ENCODE assay signal across 33 cellular contexts in the genomic region with DNA sequence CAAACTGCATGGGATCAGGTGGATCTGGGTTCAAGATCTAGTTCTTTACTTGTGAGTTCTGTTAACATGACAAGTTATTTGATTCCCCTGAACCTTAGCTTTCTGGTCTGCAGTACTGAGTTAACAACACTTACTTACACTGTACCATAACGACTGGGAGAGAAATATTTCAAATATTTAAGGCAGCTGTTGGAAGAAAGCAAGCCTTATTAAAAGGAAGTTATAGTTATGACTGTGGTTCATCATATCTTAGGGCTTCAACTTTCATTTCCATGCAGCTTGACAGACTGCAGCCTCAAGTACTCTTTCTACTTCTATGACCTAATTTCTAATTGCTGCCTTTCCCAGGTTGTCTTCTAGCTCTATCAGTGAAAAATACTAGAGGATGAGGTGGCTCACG. TPM values are rescaled to one million over a fixed set of nuclear protein-coding genes. Genes with fewer than 3 reads are reported as not detected.
A peak's percentile ranks its signal among the peaks of the same experiment; 100 is the strongest.
DNase-seq lines count a peak whose midpoint lies in the region; ATAC-seq and TF ChIP-seq lines count a peak whose summit lies in the region.
"Had no signal": no experiment of that assay in that cellular context is flagged by ENCODE, and none has a peak within 500 bp of the region (broad histone marks: within the 10 kb centered on the region; RNA-seq: fewer than 3 reads in every experiment).

No MANE protein-coding gene starts in this region.

- no peak overlapping the region for H3K9ac ChIP-seq in GM23248

- H3K9me2 ChIP-seq in GM23248 (ENCODE audit: insufficient read depth), result no peaks in the 10 kb centered on the region

- H3F3A ChIP-seq in GM23248 (ENCODE audit: insufficient read depth), result no peaks in the 10 kb centered on the region

- H3K27ac Mint-ChIP-seq in activated T-helper 2 cell treated with anti-CD3 and anti-CD28 coated beads, Interferon-gamma antibody, Interleukin-2, Interleukin-4, amounts not matched to agents 10 μg/mL and 5 μg/mL and 100 μg/mL, durations not matched to agents 14 hours and 24 hours and 36 hours, result no peak overlapping the region
- H3K27ac Mint-ChIP-seq: activated CD4-positive, alpha-beta memory T cell treated with anti-CD3 and anti-CD28 coated beads, Interleukin-2, amount 10 ng/mL, durations not matched to agents 7 days and 5 days; activated naive CD4-positive, alpha-beta T cell treated with anti-CD3 and anti-CD28 coated beads, Interleukin-2, amount 10 ng/mL, durations not matched to agents 7 days and 5 days; CD14-positive monocyte; naive B cell; T-helper 2 cell treated with Interferon-gamma antibody and Interleukin-4, amounts not matched to agents 5 μg/mL and 100 μg/mL, for 36 hours had no signal

- no peaks in the 10 kb centered on the region for H3K9me3 ChIP-seq in GM23248 (ENCODE audit: low read depth)
- H3K9me3 ChIP-seq: breast epithelium, prostate gland, right lobe of liver, tibial nerve had no signal

- WGBS in GM23248 (ENCODE audit: low coverage in 1 of 2, low lambda C conversion rate in 2 of 2, missing lambda C conversion rate in 2 of 2), 2 experiments, result 47 to 56% methylated on average over 2 of the region's 2 CpGs

- peaks cover 1% of the 10 kb centered on the region for H3K27me3 Mint-ChIP-seq in activated T-helper 2 cell treated with anti-CD3 and anti-CD28 coated beads, Interferon-gamma antibody, Interleukin-2, Interleukin-4, amounts not matched to agents 10 μg/mL and 5 μg/mL and 100 μg/mL, durations not matched to agents 14 hours and 24 hours and 36 hours (ENCODE audit: low read depth)
- H3K27me3 Mint-ChIP-seq: activated CD4-positive, alpha-beta memory T cell treated with anti-CD3 and anti-CD28 coated beads, Interleukin-2, amount 10 ng/mL, durations not matched to agents 7 days and 5 days had no signal

- no peak for ATAC-seq in HG02852 (IDR thresholded peaks at IDR 0.05; ENCODE audit: unreplicated experiment)
- ATAC-seq: HepG2, Panc1, right lobe of liver had no signal

- no peak for TF ChIP-seq CTCF in fibroblast of pulmonary artery (IDR thresholded peaks at IDR 0.05; ENCODE audit: low read length, missing control alignments)
- no peak for TF ChIP-seq CTCF in GM13977 (IDR thresholded peaks at IDR 0.05; ENCODE audit: extremely low read depth, insufficient read depth, missing control alignments)

- no peaks in the 10 kb centered on the region for H4K20me1 ChIP-seq in GM23248 (ENCODE audit: insufficient read depth)

- in situ Hi-C loops in GM23248 (cut with MboI) (no loop called here), GM13977 (cut with MboI; ENCODE audit: low pct_unique_long_range_greater_than_20kb, low sequenced_read_pairs, unreplicated experiment) (no loop called here)

- H3K4me1 Mint-ChIP-seq in activated T-helper 2 cell treated with anti-CD3 and anti-CD28 coated beads, Interferon-gamma antibody, Interleukin-2, Interleukin-4, amounts not matched to agents 10 μg/mL and 5 μg/mL and 100 μg/mL, durations not matched to agents 14 hours and 24 hours and 36 hours (ENCODE audit: low read depth), result no peaks in the 10 kb centered on the region
- H3K4me1 Mint-ChIP-seq: activated CD4-positive, alpha-beta memory T cell treated with anti-CD3 and anti-CD28 coated beads, Interleukin-2, amount 10 ng/mL, durations not matched to agents 7 days and 5 days; activated naive CD4-positive, alpha-beta T cell treated with anti-CD3 and anti-CD28 coated beads, Interleukin-2, amount 10 ng/mL, durations not matched to agents 7 days and 5 days; naive B cell had no signal

- H3K9me3 Mint-ChIP-seq in activated T-helper 2 cell treated with anti-CD3 and anti-CD28 coated beads, Interferon-gamma antibody, Interleukin-2, Interleukin-4, amounts not matched to agents 10 μg/mL and 5 μg/mL and 100 μg/mL, durations not matched to agents 14 hours and 24 hours and 36 hours, result no peaks in the 10 kb centered on the region
- H3K9me3 Mint-ChIP-seq: activated CD4-positive, alpha-beta memory T cell treated with anti-CD3 and anti-CD28 coated beads, Interleukin-2, amount 10 ng/mL, durations not matched to agents 7 days and 5 days; activated naive CD4-positive, alpha-beta T cell treated with anti-CD3 and anti-CD28 coated beads, Interleukin-2, amount 10 ng/mL, durations not matched to agents 7 days and 5 days; T-helper 2 cell treated with Interferon-gamma antibody and Interleukin-4, amounts not matched to agents 5 μg/mL and 100 μg/mL, for 36 hours had no signal

- no peak overlapping the region for H3K4me2 ChIP-seq in GM23248 (ENCODE audit: unreplicated experiment)

- no peaks in the 10 kb centered on the region for H3K27me3 ChIP-seq in GM23248 (replicated peaks; ENCODE audit: insufficient read depth)
- H3K27me3 ChIP-seq: breast epithelium, right lobe of liver, tibial nerve had no signal

- intact Hi-C loops in activated T-helper 2 cell treated with anti-CD3 and anti-CD28 coated beads, Interferon-gamma antibody, Interleukin-2, Interleukin-4, amounts not matched to agents 10 μg/mL and 5 μg/mL and 100 μg/mL, durations not matched to agents 14 hours and 24 hours and 36 hours (cut with micrococcal nuclease), result no loop called here

- H3K36me3 ChIP-seq in GM23248 (ENCODE audit: low read depth), result no peaks in the 10 kb centered on the region
- H3K36me3 ChIP-seq: breast epithelium, prostate gland, right lobe of liver, tibial nerve had no signal

- H3K79me2 ChIP-seq in GM23248 (ENCODE audit: insufficient read depth), result no peaks in the 10 kb centered on the region

- no peak overlapping the region for H2AFZ ChIP-seq in GM23248

- peak; percentile 4 for DNase-seq in GM23248
- DNase-seq in amniotic epithelial cell (ENCODE audit: low read depth), result peak; percentile 72
- peak; percentile 47 for DNase-seq in fibroblast of pulmonary artery (ENCODE audit: low read depth)
- no peak for DNase-seq in GM13977 (ENCODE audit: low spot score)
- DNase-seq in activated T-cell treated with anti-CD3 and anti-CD28 coated beads, Interleukin-2, amount 50 U/mL, for 48 hours, result no peak
- DNase-seq in activated T-helper 2 cell treated with anti-CD3 and anti-CD28 coated beads, Interferon-gamma antibody, Interleukin-2, Interleukin-4, amounts not matched to agents 10 μg/mL and 5 μg/mL and 100 μg/mL, durations not matched to agents 14 hours and 24 hours and 36 hours (ENCODE audit: low spot score), result no peak
- DNase-seq: activated CD4-positive, alpha-beta memory T cell treated with anti-CD3 and anti-CD28 coated beads, Interleukin-2, amount 10 ng/mL, durations not matched to agents 7 days and 5 days; activated CD4-positive, alpha-beta T cell treated with anti-CD3 and anti-CD28 coated beads for 1 hour; activated CD8-positive, alpha-beta memory T cell treated with anti-CD3 and anti-CD28 coated beads, Interleukin-2, amount 50 U/mL, for 4 hours; activated naive CD4-positive, alpha-beta T cell treated with anti-CD3 and anti-CD28 coated beads, Interleukin-2, amount 10 ng/mL, durations not matched to agents 7 days and 5 days; amniotic stem cell; DMS79 treated with DMSO at 0.1 percent for 48 hours; effector CD4-positive, alpha-beta T cell; HCEC 1CT; head of caudate nucleus; Kasumi-1; naive B cell; NCI-H1436 treated with DMSO at 0.1 percent for 48 hours; NCI-H2081 treated with DMSO at 0.1 percent for 48 hours; NCI-H2227 treated with DMSO at 0.1 percent for 48 hours; NCI-H526 treated with DMSO at 0.1 percent for 48 hours; right lobe of liver; Right ventricle myocardium superior; stimulated activated CD4-positive, alpha-beta T cell treated with anti-CD3 and anti-CD28 coated beads, Interleukin-12 subunit alpha, Interleukin-12 subunit beta, amount 100 ng/mL, for 4 hours; stimulated activated CD4-positive, alpha-beta T cell treated with anti-CD3 and anti-CD28 coated beads, Interleukin-2, amount 100 ng/mL, for 48 hours had no signal

- no peak overlapping the region for H3K27ac ChIP-seq in GM23248
- H3K27ac ChIP-seq: breast epithelium, prostate gland, right lobe of liver, tibial nerve had no signal

- H3K4me3 ChIP-seq in GM23248 (no peak overlapping the region), fibroblast of pulmonary artery (replicated peaks; ENCODE audit: low read depth, low read length) (no peak overlapping the region)
- H3K4me3 ChIP-seq: breast epithelium, prostate gland, right lobe of liver, tibial nerve had no signal

- no peak overlapping the region for H3K4me3 Mint-ChIP-seq in activated T-helper 2 cell treated with anti-CD3 and anti-CD28 coated beads, Interferon-gamma antibody, Interleukin-2, Interleukin-4, amounts not matched to agents 10 μg/mL and 5 μg/mL and 100 μg/mL, durations not matched to agents 14 hours and 24 hours and 36 hours (ENCODE audit: low read depth)
- H3K4me3 Mint-ChIP-seq: activated CD4-positive, alpha-beta memory T cell treated with anti-CD3 and anti-CD28 coated beads, Interleukin-2, amount 10 ng/mL, durations not matched to agents 7 days and 5 days; activated naive CD4-positive, alpha-beta T cell treated with anti-CD3 and anti-CD28 coated beads, Interleukin-2, amount 10 ng/mL, durations not matched to agents 7 days and 5 days; CD14-positive monocyte; naive B cell; T-helper 2 cell treated with Interferon-gamma antibody and Interleukin-4, amounts not matched to agents 5 μg/mL and 100 μg/mL, for 36 hours had no signal

- no peaks in the 10 kb centered on the region for H3K4me1 ChIP-seq in GM23248 (ENCODE audit: insufficient read depth)
- H3K4me1 ChIP-seq: breast epithelium, prostate gland, tibial nerve had no signal

- H3K36me3 Mint-ChIP-seq in activated T-helper 2 cell treated with anti-CD3 and anti-CD28 coated beads, Interferon-gamma antibody, Interleukin-2, Interleukin-4, amounts not matched to agents 10 μg/mL and 5 μg/mL and 100 μg/mL, durations not matched to agents 14 hours and 24 hours and 36 hours (ENCODE audit: low read depth), result no peaks in the 10 kb centered on the region
- H3K36me3 Mint-ChIP-seq: activated naive CD4-positive, alpha-beta T cell treated with anti-CD3 and anti-CD28 coated beads, Interleukin-2, amount 10 ng/mL, durations not matched to agents 7 days and 5 days; CD14-positive monocyte; naive B cell had no signal

RNA-seq across cellular contexts. Expression of a gene that starts 40.0 kb away (rescaled TPM):
- total RNA-seq in GM23248 (2014; rRNA removed; shearing (Covaris generic)), result 225 and 275 TPM in 2 replicates
- polyA plus RNA-seq in GM23248 (2016; fragmentation: Nextera tagmentation; extraction: Ambion mirVana), result 107 and 109 TPM in 2 replicates
- not detected in 2 replicates for total RNA-seq in activated T-helper 2 cell treated with anti-CD3 and anti-CD28 coated beads, Interferon-gamma antibody, Interleukin-2, Interleukin-4, amounts not matched to agents 10 μg/mL and 5 μg/mL and 100 μg/mL, durations not matched to agents 14 hours and 24 hours and 36 hours
- polyA plus RNA-seq: CD14-positive monocyte, HepG2 had no signal

Comparison
In these comparisons a context has a peak if more than half of its experiments do, and no peak if none do; other contexts are left out.
1. DNase-seq: peak in GM23248 (single experiment), amniotic epithelial cell (single experiment) and fibroblast of pulmonary artery (single experiment); none in GM13977 (single experiment), activated T-cell treated with anti-CD3 and anti-CD28 coated beads, Interleukin-2, amount 50 U/mL, for 48 hours (0 of 2) and activated T-helper 2 cell treated with anti-CD3 and anti-CD28 coated beads, Interferon-gamma antibody, Interleukin-2, Interleukin-4, amounts not matched to agents 10 μg/mL and 5 μg/mL and 100 μg/mL, durations not matched to agents 14 hours and 24 hours and 36 hours (single experiment).
2. RNA of a gene that starts 40.0 kb away (total RNA-seq): 225 to 275 TPM in GM23248; not detected in activated T-helper 2 cell treated with anti-CD3 and anti-CD28 coated beads, Interferon-gamma antibody, Interleukin-2, Interleukin-4, amounts not matched to agents 10 μg/mL and 5 μg/mL and 100 μg/mL, durations not matched to agents 14 hours and 24 hours and 36 hours; every median in the first group is over 100 times any median in the second.